1 cellular context compared by ENCODE assay signal in the genomic region with DNA sequence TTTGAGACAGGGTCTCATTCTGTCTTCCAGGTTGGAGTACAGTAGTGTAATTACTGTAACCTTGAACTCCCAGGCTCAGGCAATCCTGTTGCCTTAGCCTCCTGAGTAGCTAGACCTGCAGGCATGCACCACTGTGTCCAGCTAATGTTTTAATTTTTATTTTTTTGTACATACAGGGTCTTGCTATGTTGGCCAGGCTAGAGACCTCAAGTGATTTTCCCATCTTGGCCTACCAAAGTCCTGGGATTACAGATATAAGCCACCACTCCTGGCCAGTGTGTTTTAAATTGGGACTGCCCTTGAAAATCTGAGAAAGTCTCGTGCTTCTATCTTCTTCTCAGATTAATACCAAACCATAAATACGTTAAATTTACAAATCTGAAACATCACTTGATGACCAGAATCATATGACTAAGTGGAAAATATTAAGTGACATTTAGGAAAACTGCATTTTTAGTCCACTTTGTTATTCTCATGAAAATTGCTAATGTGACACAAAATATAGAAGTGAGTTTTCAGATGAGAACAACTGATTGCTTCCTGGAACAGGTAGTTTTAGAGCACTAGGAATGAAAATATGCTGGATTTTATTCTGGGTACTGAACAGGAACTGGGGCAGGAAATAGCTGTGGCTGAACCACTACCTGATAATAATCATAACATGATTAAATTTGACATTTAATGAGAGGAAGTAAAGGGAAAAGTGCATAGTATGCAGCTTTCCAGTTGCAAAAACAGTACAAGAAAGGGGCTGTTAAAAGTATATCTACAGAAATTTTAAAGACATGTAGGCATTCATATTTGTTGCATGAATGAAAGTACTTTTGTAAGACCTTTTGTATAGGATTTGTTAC.
TF ChIP-seq lines count a peak whose summit lies in the region.

No MANE protein-coding gene starts in this region.

TF ChIP-seq in GM12878, 131 proteins besides CTCF, POLR2A, EP300 and RAD21:
- TF ChIP-seq ATF7 (IDR thresholded peaks at IDR 0.05; ENCODE audit: low read depth) = no peak
- TF ChIP-seq POLR2AphosphoS5 (IDR thresholded peaks at IDR 0.05; ENCODE audit: low read length) = no peak
- TF ChIP-seq SUPT20H (IDR thresholded peaks at IDR 0.05; ENCODE audit: borderline replicate concordance, control insufficient read depth, low read depth, low read length) = no peak
- TF ChIP-seq YY1 (IDR thresholded peaks at IDR 0.05; ENCODE audit: low read depth, low read length) = no peak
- TF ChIP-seq RUNX3 (IDR thresholded peaks at IDR 0.05; ENCODE audit: low read length) = 0 out of 2 replicates have a peak, but pooled peaks have one; percentile 11
- TF ChIP-seq ETV6 (conservative IDR thresholded peaks at IDR 0.05 in 1 of 2, IDR thresholded peaks at IDR 0.05 in 1 of 2; ENCODE audit: borderline replicate concordance in 1 of 2, low read depth in 1 of 2) = 0 out of 4 replicates have a peak, but pooled peaks of 1 of the 2 experiments have one; percentile 22
- TF ChIP-seq SREBF1 (IDR thresholded peaks at IDR 0.05; ENCODE audit: low read length) = no peak
- TF ChIP-seq ZNF384 (IDR thresholded peaks at IDR 0.05; ENCODE audit: borderline replicate concordance, low read depth, low read length) = no peak
- TF ChIP-seq, protein P1, sequence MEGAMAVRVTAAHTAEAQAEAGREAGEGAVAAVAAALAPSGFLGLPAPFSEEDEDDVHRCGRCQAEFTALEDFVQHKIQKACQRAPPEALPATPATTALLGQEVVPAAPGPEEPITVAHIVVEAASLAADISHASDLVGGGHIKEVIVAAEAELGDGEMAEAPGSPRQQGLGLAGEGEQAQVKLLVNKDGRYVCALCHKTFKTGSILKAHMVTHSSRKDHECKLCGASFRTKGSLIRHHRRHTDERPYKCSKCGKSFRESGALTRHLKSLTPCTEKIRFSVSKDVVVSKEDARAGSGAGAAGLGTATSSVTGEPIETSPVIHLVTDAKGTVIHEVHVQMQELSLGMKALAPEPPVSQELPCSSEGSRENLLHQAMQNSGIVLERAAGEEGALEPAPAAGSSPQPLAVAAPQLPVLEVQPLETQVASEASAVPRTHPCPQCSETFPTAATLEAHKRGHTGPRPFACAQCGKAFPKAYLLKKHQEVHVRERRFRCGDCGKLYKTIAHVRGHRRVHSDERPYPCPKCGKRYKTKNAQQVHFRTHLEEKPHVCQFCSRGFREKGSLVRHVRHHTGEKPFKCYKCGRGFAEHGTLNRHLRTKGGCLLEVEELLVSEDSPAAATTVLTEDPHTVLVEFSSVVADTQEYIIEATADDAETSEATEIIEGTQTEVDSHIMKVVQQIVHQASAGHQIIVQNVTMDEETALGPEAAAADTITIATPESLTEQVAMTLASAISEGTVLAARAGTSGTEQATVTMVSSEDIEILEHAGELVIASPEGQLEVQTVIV (IDR thresholded peaks at IDR 0.05; ENCODE audit: borderline replicate concordance, partially characterized antibody) = no peak
TF ChIP-seq in GM12878: peak in this region for 2.
